ENCODE assay signal across 13 cellular contexts in genomic region chr3:27509376-27509775, GRCh38.
"Had no signal": no experiment of that assay in that cellular context is flagged by ENCODE, and none has a peak within 500 bp of the region (broad histone marks: within the 10 kb centered on the region; RNA-seq: fewer than 3 reads in every experiment).

No MANE protein-coding gene starts in this region.

- H3K36me3 ChIP-seq: heart left ventricle, pancreas, suprapubic skin, upper lobe of left lung had no signal

- H3K4me3 ChIP-seq: heart left ventricle, pancreas, suprapubic skin, upper lobe of left lung had no signal

- H3K27ac ChIP-seq: foreskin keratinocyte, pancreas, suprapubic skin, upper lobe of left lung had no signal

- DNase-seq: activated CD4-positive, alpha-beta memory T cell treated with anti-CD3 and anti-CD28 coated beads, Interleukin-2, amount 10 ng/mL, durations not matched to agents 7 days and 5 days; activated CD8-positive, alpha-beta memory T cell treated with anti-CD3 and anti-CD28 coated beads, Interleukin-2, amount 50 U/mL, for 4 hours; activated naive CD8-positive, alpha-beta T cell treated with anti-CD3 and anti-CD28 coated beads, Interleukin-2, amount 50 U/mL, for 24 hours; activated T-cell treated with anti-CD3 and anti-CD28 coated beads, Interleukin-2, amount 50 U/mL, for 72 hours; foreskin keratinocyte; heart left ventricle; pancreas; retina; stimulated activated CD4-positive, alpha-beta T cell treated with anti-CD3 and anti-CD28 coated beads, Interleukin-4, amount 100 ng/mL, for 1 hour; stimulated activated CD8-positive, alpha-beta memory T cell treated with anti-CD3 and anti-CD28 coated beads, Interleukin-4, amount 100 ng/mL, for 48 hours; stimulated activated naive CD8-positive, alpha-beta T cell treated with anti-CD3 and anti-CD28 coated beads, Interleukin-15, Interleukin-2, amounts not matched to agents 100 U/mL and 50 U/mL, for 24 hours; upper lobe of left lung had no signal

- H3K9me3 ChIP-seq: pancreas, suprapubic skin, upper lobe of left lung had no signal

- ATAC-seq: activated naive CD8-positive, alpha-beta T cell treated with anti-CD3 and anti-CD28 coated beads, Interleukin-2, amount 50 U/mL, for 24 hours; activated T-cell treated with anti-CD3 and anti-CD28 coated beads, Interleukin-2, amount 50 U/mL, for 72 hours; foreskin keratinocyte; heart left ventricle; stimulated activated naive CD8-positive, alpha-beta T cell treated with anti-CD3 and anti-CD28 coated beads, Interleukin-15, Interleukin-2, amounts not matched to agents 100 U/mL and 50 U/mL, for 24 hours had no signal

- H3K27me3 ChIP-seq: foreskin keratinocyte, heart left ventricle, pancreas, suprapubic skin, upper lobe of left lung had no signal

- H3K4me1 ChIP-seq: pancreas had no signal
